Comparison of ENCODE assay signal across 17 cellular contexts in the genomic region with DNA sequence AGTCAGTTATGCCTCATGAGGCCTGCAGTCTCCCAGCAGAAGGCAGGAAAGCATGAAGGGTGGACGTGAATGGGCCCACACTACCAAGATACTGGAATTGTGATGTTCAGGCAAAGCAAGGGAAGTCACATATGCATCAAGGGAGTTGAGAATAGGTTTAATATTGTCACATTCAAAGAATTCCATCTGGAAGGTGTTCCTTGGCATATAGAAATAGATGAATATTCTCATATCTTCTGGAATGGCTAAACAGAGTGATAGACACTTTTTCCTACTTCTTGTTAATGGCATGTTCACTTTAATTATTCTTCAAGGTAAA.
DNase-seq lines count a peak whose midpoint lies in the region; ATAC-seq, FAIRE-seq and TF ChIP-seq lines count a peak whose summit lies in the region.
"Had no signal": no experiment of that assay in that cellular context is flagged by ENCODE, and none has a peak within 500 bp of the region (broad histone marks: within the 10 kb centered on the region; RNA-seq: fewer than 3 reads in every experiment).

No MANE protein-coding gene starts in this region.

- FAIRE-seq in astrocyte (lab: Jason Lieb, UNC) = no peak
- no peak for FAIRE-seq in small intestine (lab: Jason Lieb, UNC)
- FAIRE-seq: frontal cortex had no signal

- H3K9me3 Mint-ChIP-seq in Calu3 (ENCODE audit: low read depth, unreplicated experiment) = peaks cover 4% of the 10 kb centered on the region
- no peaks in the 10 kb centered on the region for H3K9me3 Mint-ChIP-seq in astrocyte (ENCODE audit: unreplicated experiment)
- H3K9me3 Mint-ChIP-seq: activated B cell treated with CpG ODN at 0.5 μM for 24 hours; activated naive CD4-positive, alpha-beta T cell treated with anti-CD3 and anti-CD28 coated beads for 36 hours; immature natural killer cell; stimulated activated effector memory CD8-positive, alpha-beta T cell treated with anti-CD3 and anti-CD28 coated beads, Interleukin-12 subunit alpha, Interleukin-12 subunit beta, amount 100 ng/mL, for 72 hours had no signal

- H3K4me3 Mint-ChIP-seq in Calu3 (ENCODE audit: low read depth, unreplicated experiment) (no peak overlapping the region), astrocyte (ENCODE audit: unreplicated experiment) (no peak overlapping the region)
- H3K4me3 Mint-ChIP-seq: activated B cell treated with CpG ODN at 0.5 μM for 24 hours; activated naive CD4-positive, alpha-beta T cell treated with anti-CD3 and anti-CD28 coated beads for 36 hours; immature natural killer cell; naive thymus-derived CD8-positive, alpha-beta T cell; stimulated activated effector memory CD8-positive, alpha-beta T cell treated with anti-CD3 and anti-CD28 coated beads, Interleukin-12 subunit alpha, Interleukin-12 subunit beta, amount 100 ng/mL, for 72 hours had no signal

- H3K36me3 Mint-ChIP-seq in Calu3 (ENCODE audit: insufficient read depth, unreplicated experiment) = no peaks in the 10 kb centered on the region
- no peaks in the 10 kb centered on the region for H3K36me3 Mint-ChIP-seq in astrocyte (ENCODE audit: low read depth, unreplicated experiment)
- H3K36me3 Mint-ChIP-seq: stimulated activated effector memory CD8-positive, alpha-beta T cell treated with anti-CD3 and anti-CD28 coated beads, Interleukin-12 subunit alpha, Interleukin-12 subunit beta, amount 100 ng/mL, for 72 hours had no signal

- H3K27me3 Mint-ChIP-seq in Calu3 (ENCODE audit: unreplicated experiment) = no peaks in the 10 kb centered on the region
- no peaks in the 10 kb centered on the region for H3K27me3 Mint-ChIP-seq in astrocyte (ENCODE audit: low read depth, unreplicated experiment)
- H3K27me3 Mint-ChIP-seq: activated B cell treated with CpG ODN at 0.5 μM for 24 hours; naive thymus-derived CD8-positive, alpha-beta T cell had no signal

- no peak overlapping the region for H2AFZ ChIP-seq in astrocyte (ENCODE audit: low read depth, low read length)

- H3K4me1 ChIP-seq in astrocyte (ENCODE audit: insufficient read depth, low read length) (peaks cover 11% of the 10 kb centered on the region), lower lobe of right lung (peaks cover 37% of the 10 kb centered on the region), small intestine (ENCODE audit: control insufficient read depth in 2 of 2, insufficient read depth in 1 of 2, low read depth in 1 of 2, low read length in 1 of 2) (peaks cover 2 to 13% of the 10 kb centered on the region in 2 donors)

- H3K27me3 ChIP-seq in astrocyte (ENCODE audit: insufficient read depth, low read length) = no peaks in the 10 kb centered on the region
- H3K27me3 ChIP-seq in lower lobe of right lung (ENCODE audit: low read depth) = no peaks in the 10 kb centered on the region
- no peaks in the 10 kb centered on the region for H3K27me3 ChIP-seq in small intestine (ENCODE audit: control insufficient read depth in 2 of 2, insufficient read depth in 2 of 2, low read length in 2 of 2)

- no peak for ATAC-seq in lower lobe of right lung
- ATAC-seq: HCT116; naive thymus-derived CD8-positive, alpha-beta T cell; stimulated activated effector memory CD8-positive, alpha-beta T cell treated with anti-CD3 and anti-CD28 coated beads, Interleukin-12 subunit alpha, Interleukin-12 subunit beta, amount 100 ng/mL, for 72 hours had no signal

- CTCF ChIA-PET in Calu3 (lab: Charles Lee) = no interaction called here

- no peak overlapping the region for H3K9ac ChIP-seq in astrocyte (ENCODE audit: low read length)

- H3K4me2 ChIP-seq in astrocyte (ENCODE audit: low read length) = no peak overlapping the region

- no peak overlapping the region for H3K27ac ChIP-seq in astrocyte (ENCODE audit: low read depth, low read length)
- H3K27ac ChIP-seq in lower lobe of right lung = peak overlapping the region; percentile 71
- H3K27ac ChIP-seq in small intestine (ENCODE audit: low read depth in 1 of 2, low read length in 1 of 2) = peak overlapping the region; percentile 79 to 82

- no TSS peak for BruUV-seq in Calu3 (replicated peaks; lab: Mats Ljungman, UMichigan)

- TF ChIP-seq CTCF in Calu3 (IDR thresholded peaks at IDR 0.05; ENCODE audit: unreplicated experiment) = no peak
- no peak for TF ChIP-seq CTCF in astrocyte (IDR thresholded peaks at IDR 0.05; ENCODE audit: insufficient read depth, low read depth, low read length)
- no peak for TF ChIP-seq CTCF in lower lobe of right lung (IDR thresholded peaks at IDR 0.05)

- H3K9me3 ChIP-seq in astrocyte (ENCODE audit: insufficient read depth, low read depth, low read length) (no peaks in the 10 kb centered on the region), lower lobe of right lung (no peaks in the 10 kb centered on the region), small intestine (ENCODE audit: control insufficient read depth, low read depth) (no peaks in the 10 kb centered on the region)

- intact Hi-C loops in Calu3 (cut with micrococcal nuclease; ENCODE audit: unreplicated experiment) = no loop called here
- intact Hi-C loops in lower lobe of right lung (cut with DNase I) = no loop called here

- H3K27ac Mint-ChIP-seq in Calu3 (ENCODE audit: unreplicated experiment) (peak overlapping the region; percentile 79), astrocyte (ENCODE audit: unreplicated experiment) (peak overlapping the region; percentile 72)
- H3K27ac Mint-ChIP-seq: activated B cell treated with CpG ODN at 0.5 μM for 24 hours; activated naive CD4-positive, alpha-beta T cell treated with anti-CD3 and anti-CD28 coated beads for 36 hours; stimulated activated effector memory CD8-positive, alpha-beta T cell treated with anti-CD3 and anti-CD28 coated beads, Interleukin-12 subunit alpha, Interleukin-12 subunit beta, amount 100 ng/mL, for 72 hours had no signal

- no peaks in the 10 kb centered on the region for H3K79me2 ChIP-seq in astrocyte (ENCODE audit: insufficient read depth, low read length)

- H4K20me1 ChIP-seq in astrocyte (ENCODE audit: insufficient read depth, low read length) = no peaks in the 10 kb centered on the region

- H3K36me3 ChIP-seq in astrocyte (ENCODE audit: insufficient read depth, low read length) (no peaks in the 10 kb centered on the region), lower lobe of right lung (no peaks in the 10 kb centered on the region), small intestine (ENCODE audit: control insufficient read depth in 2 of 2, insufficient read depth in 2 of 2, low read length in 2 of 2) (no peaks in the 10 kb centered on the region)

- no peak overlapping the region for H3K4me3 ChIP-seq in astrocyte (ENCODE audit: insufficient read depth, low read depth, low read length)
- H3K4me3 ChIP-seq in lower lobe of right lung = no peak overlapping the region
- H3K4me3 ChIP-seq in small intestine (ENCODE audit: low read depth in 1 of 2, low read length in 2 of 2) = no peak overlapping the region

- no peak for DNase-seq in Calu3
- DNase-seq in astrocyte (ENCODE audit: low read depth) = no peak
- no peak for DNase-seq in lower lobe of right lung
- no peak for DNase-seq in small intestine
- no peak for DNase-seq in GDM1 (lab: John Stamatoyannopoulos, UW)
- no peak for DNase-seq in UCSD-AML1 (lab: John Stamatoyannopoulos, UW; ENCODE audit: unreplicated experiment)
- DNase-seq in kidney tubule cell (ENCODE audit: low spot score) = no peak
- DNase-seq in mesenteric fat pad (ENCODE audit: low spot score) = no peak
- DNase-seq: activated B cell treated with CpG ODN at 0.5 μM for 24 hours; activated naive CD4-positive, alpha-beta T cell treated with anti-CD3 and anti-CD28 coated beads for 36 hours; immature natural killer cell; naive thymus-derived CD8-positive, alpha-beta T cell; NCI-H1417 treated with DMSO at 0.1 percent for 48 hours; retina had no signal

- peaks cover 36% of the 10 kb centered on the region for H3K4me1 Mint-ChIP-seq in Calu3 (ENCODE audit: low read depth, unreplicated experiment)
- H3K4me1 Mint-ChIP-seq in astrocyte (ENCODE audit: low read depth, unreplicated experiment) = peaks cover 22% of the 10 kb centered on the region
- H3K4me1 Mint-ChIP-seq: stimulated activated effector memory CD8-positive, alpha-beta T cell treated with anti-CD3 and anti-CD28 coated beads, Interleukin-12 subunit alpha, Interleukin-12 subunit beta, amount 100 ng/mL, for 72 hours had no signal

- WGBS in small intestine, 3 donors = 17 to 68% (median 38%) methylated on average over 1 of the region's 1 CpG
